Comparison of ENCODE assay signal across 1 cellular context in the genomic region with DNA sequence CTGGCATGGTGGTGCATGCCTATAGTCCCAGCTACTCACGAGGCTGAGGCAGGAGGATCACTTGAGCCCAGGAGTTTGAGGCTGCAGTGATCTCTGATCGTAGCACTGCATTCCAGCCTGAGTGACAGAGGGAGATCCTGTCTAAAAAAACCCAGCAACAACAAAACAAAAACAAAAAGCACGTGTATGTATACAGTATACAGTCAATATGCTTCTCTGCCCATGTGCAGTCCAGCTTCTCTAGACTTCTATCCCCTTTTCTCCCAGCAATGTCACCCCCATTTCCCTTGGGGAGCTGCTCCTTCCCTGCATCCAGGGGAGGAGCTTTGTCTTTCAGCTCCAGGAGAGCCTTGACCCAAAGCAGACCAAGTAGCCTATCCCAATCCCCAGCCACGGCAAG.
TF ChIP-seq lines count a peak whose summit lies in the region.

No MANE protein-coding gene starts in this region.

TF ChIP-seq in HepG2, 621 proteins besides CTCF, POLR2A, EP300 and RAD21 (continued from another document):
- TF ChIP-seq MNT (IDR thresholded peaks at IDR 0.05) (peak; percentile 92), ZNF598 (CRISPR knock-in tag; IDR thresholded peaks at IDR 0.05; ENCODE audit: borderline replicate concordance) (no peak), ZNF816 (CRISPR knock-in tag; IDR thresholded peaks at IDR 0.05; ENCODE audit: borderline replicate concordance) (no peak), ZNF3 (CRISPR knock-in tag; IDR thresholded peaks at IDR 0.05) (no peak), ZNF275 (CRISPR knock-in tag; IDR thresholded peaks at IDR 0.05; ENCODE audit: borderline replicate concordance) (no peak), ZNF235 (CRISPR knock-in tag; IDR thresholded peaks at IDR 0.05; ENCODE audit: borderline replicate concordance) (no peak)
